In genomic region chr1:109508001-109508872, GRCh38 we compare ENCODE assay signal across 1 cellular context.
TF ChIP-seq lines count a peak whose summit lies in the region.

No MANE protein-coding gene starts in this region.

TF ChIP-seq in HepG2, 621 proteins besides CTCF, POLR2A, EP300 and RAD21:
- TF ChIP-seq ZNF660 (CRISPR knock-in tag; IDR thresholded peaks at IDR 0.05; ENCODE audit: borderline replicate concordance, low read depth) (no peak), ZNF567 (CRISPR knock-in tag; IDR thresholded peaks at IDR 0.05; ENCODE audit: borderline replicate concordance) (no peak), REXO4 (CRISPR knock-in tag; IDR thresholded peaks at IDR 0.05; ENCODE audit: borderline replicate concordance) (no peak)
